Comparison of ENCODE assay signal across 1 cellular context in the genomic region with DNA sequence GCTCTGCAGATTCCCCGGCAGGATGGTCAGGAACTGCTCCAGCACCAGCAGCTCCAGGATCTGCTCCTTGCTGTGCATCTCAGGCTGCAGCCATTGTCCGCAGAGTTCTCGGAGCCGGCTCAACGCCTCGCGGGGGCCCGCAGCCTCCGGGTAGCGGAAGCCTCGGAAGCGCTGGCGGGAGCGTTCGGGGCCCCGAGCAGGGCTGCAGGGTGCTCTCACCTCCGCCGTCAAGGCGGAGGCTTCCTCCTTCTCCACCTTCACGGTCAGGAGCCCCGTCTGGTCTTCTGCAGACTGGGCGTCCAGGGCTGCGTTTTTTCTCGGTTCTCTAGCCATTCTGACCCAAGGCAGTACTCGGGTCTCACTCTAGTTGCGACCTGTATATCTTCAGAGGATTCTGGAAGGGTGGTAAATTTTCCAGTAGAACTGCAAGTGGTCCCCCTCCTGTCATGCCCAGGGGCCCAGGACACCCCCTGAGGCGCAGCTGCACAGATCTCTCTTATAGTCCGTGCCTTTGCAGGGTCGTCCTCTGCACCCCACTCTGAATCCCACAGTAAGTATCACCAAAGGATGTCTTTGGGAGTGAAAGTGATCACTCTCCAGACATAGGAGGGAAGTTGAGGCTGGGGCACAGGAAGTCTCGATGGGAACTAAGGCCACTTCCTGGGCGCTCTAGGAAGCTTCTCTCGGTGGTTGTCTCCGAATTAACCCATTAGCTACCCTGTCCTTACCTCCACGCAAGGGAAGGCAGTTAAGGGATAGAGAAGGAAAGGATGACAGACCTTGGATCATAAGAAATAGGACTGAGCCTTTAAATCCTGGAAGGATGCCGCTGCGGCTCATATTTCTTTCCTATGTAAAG.
TF ChIP-seq lines count a peak whose summit lies in the region.

TSS of gene ZKSCAN4 (minus strand) at position 622 of the 859 bp plus-strand sequence. CDS start at position 333, 289 bp downstream.

TF ChIP-seq in K562, 482 proteins besides CTCF, POLR2A, EP300 and RAD21 (continued from another document and continues in another):
- TF ChIP-seq, protein P1, sequence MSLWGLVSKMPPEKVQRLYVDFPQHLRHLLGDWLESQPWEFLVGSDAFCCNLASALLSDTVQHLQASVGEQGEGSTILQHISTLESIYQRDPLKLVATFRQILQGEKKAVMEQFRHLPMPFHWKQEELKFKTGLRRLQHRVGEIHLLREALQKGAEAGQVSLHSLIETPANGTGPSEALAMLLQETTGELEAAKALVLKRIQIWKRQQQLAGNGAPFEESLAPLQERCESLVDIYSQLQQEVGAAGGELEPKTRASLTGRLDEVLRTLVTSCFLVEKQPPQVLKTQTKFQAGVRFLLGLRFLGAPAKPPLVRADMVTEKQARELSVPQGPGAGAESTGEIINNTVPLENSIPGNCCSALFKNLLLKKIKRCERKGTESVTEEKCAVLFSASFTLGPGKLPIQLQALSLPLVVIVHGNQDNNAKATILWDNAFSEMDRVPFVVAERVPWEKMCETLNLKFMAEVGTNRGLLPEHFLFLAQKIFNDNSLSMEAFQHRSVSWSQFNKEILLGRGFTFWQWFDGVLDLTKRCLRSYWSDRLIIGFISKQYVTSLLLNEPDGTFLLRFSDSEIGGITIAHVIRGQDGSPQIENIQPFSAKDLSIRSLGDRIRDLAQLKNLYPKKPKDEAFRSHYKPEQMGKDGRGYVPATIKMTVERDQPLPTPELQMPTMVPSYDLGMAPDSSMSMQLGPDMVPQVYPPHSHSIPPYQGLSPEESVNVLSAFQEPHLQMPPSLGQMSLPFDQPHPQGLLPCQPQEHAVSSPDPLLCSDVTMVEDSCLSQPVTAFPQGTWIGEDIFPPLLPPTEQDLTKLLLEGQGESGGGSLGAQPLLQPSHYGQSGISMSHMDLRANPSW (CRISPR knock-in tag; IDR thresholded peaks at IDR 0.05) = 0 out of 2 replicates have a peak, but pooled peaks have one; percentile 64
- no peak for TF ChIP-seq ZNF57 (CRISPR knock-in tag; IDR thresholded peaks at IDR 0.05)
- TF ChIP-seq WHSC1 (IDR thresholded peaks at IDR 0.05; ENCODE audit: low read length) = no peak
- TF ChIP-seq SNAPC5 (CRISPR knock-in tag; IDR thresholded peaks at IDR 0.05) = no peak
- TF ChIP-seq ZNF124 (CRISPR knock-in tag; IDR thresholded peaks at IDR 0.05) = no peak
- no peak for TF ChIP-seq ZNF121 (CRISPR knock-in tag; conservative IDR thresholded peaks at IDR 0.05)
- TF ChIP-seq ZKSCAN8 (CRISPR knock-in tag; IDR thresholded peaks at IDR 0.05) = no peak
- TF ChIP-seq, protein P2, sequence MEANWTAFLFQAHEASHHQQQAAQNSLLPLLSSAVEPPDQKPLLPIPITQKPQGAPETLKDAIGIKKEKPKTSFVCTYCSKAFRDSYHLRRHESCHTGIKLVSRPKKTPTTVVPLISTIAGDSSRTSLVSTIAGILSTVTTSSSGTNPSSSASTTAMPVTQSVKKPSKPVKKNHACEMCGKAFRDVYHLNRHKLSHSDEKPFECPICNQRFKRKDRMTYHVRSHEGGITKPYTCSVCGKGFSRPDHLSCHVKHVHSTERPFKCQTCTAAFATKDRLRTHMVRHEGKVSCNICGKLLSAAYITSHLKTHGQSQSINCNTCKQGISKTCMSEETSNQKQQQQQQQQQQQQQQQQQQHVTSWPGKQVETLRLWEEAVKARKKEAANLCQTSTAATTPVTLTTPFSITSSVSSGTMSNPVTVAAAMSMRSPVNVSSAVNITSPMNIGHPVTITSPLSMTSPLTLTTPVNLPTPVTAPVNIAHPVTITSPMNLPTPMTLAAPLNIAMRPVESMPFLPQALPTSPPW (CRISPR knock-in tag; IDR thresholded peaks at IDR 0.05) = peak; percentile 56
- TF ChIP-seq HMG20B (CRISPR knock-in tag; IDR thresholded peaks at IDR 0.05) = no peak
- peak; percentile 94 for TF ChIP-seq C11orf30 (IDR thresholded peaks at IDR 0.05; ENCODE audit: low read depth)
- no peak; the same call in 1 of the 2 replicates for TF ChIP-seq BCL6 (CRISPR knock-in tag; IDR thresholded peaks at IDR 0.05)
- TF ChIP-seq TCF7 (IDR thresholded peaks at IDR 0.05; ENCODE audit: borderline replicate concordance) = no peak
- TF ChIP-seq, protein P3, sequence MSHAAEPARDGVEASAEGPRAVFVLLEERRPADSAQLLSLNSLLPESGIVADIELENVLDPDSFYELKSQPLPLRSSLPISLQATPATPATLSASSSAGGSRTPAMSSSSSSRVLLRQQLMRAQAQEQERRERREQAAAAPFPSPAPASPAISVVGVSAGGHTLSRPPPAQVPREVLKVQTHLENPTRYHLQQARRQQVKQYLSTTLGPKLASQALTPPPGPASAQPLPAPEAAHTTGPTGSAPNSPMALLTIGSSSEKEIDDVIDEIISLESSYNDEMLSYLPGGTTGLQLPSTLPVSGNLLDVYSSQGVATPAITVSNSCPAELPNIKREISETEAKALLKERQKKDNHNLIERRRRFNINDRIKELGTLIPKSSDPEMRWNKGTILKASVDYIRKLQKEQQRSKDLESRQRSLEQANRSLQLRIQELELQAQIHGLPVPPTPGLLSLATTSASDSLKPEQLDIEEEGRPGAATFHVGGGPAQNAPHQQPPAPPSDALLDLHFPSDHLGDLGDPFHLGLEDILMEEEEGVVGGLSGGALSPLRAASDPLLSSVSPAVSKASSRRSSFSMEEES (CRISPR knock-in tag; IDR thresholded peaks at IDR 0.05) = 0 out of 2 replicates have a peak, but pooled peaks have one; percentile 4
- TF ChIP-seq NCOA2 (IDR thresholded peaks at IDR 0.05; ENCODE audit: partially characterized antibody in 2 of 2) = no peak
- TF ChIP-seq DPF2 (IDR thresholded peaks at IDR 0.05) = no peak
- TF ChIP-seq POLR2AphosphoS2 (IDR thresholded peaks at IDR 0.05; ENCODE audit: low read length) = no peak
- peak; percentile 70 for TF ChIP-seq NR2C1 (IDR thresholded peaks at IDR 0.05)
- peak; percentile 55; the same call in 1 of the 2 replicates for TF ChIP-seq NR2C1 (tag; IDR thresholded peaks at IDR 0.05)
- no peak for TF ChIP-seq MAFK (IDR thresholded peaks at IDR 0.05; ENCODE audit: low read length)
- peak; percentile 81; the same call in 1 of the 2 replicates for TF ChIP-seq CREB3L1 (IDR thresholded peaks at IDR 0.05; ENCODE audit: borderline replicate concordance, low read depth)
- no peak for TF ChIP-seq NCOA4 (IDR thresholded peaks at IDR 0.05; ENCODE audit: partially characterized antibody)
- TF ChIP-seq KAT8 (IDR thresholded peaks at IDR 0.05; ENCODE audit: low read depth) = peak; percentile 28; the same call in 1 of the 2 replicates
- TF ChIP-seq, protein P4, sequence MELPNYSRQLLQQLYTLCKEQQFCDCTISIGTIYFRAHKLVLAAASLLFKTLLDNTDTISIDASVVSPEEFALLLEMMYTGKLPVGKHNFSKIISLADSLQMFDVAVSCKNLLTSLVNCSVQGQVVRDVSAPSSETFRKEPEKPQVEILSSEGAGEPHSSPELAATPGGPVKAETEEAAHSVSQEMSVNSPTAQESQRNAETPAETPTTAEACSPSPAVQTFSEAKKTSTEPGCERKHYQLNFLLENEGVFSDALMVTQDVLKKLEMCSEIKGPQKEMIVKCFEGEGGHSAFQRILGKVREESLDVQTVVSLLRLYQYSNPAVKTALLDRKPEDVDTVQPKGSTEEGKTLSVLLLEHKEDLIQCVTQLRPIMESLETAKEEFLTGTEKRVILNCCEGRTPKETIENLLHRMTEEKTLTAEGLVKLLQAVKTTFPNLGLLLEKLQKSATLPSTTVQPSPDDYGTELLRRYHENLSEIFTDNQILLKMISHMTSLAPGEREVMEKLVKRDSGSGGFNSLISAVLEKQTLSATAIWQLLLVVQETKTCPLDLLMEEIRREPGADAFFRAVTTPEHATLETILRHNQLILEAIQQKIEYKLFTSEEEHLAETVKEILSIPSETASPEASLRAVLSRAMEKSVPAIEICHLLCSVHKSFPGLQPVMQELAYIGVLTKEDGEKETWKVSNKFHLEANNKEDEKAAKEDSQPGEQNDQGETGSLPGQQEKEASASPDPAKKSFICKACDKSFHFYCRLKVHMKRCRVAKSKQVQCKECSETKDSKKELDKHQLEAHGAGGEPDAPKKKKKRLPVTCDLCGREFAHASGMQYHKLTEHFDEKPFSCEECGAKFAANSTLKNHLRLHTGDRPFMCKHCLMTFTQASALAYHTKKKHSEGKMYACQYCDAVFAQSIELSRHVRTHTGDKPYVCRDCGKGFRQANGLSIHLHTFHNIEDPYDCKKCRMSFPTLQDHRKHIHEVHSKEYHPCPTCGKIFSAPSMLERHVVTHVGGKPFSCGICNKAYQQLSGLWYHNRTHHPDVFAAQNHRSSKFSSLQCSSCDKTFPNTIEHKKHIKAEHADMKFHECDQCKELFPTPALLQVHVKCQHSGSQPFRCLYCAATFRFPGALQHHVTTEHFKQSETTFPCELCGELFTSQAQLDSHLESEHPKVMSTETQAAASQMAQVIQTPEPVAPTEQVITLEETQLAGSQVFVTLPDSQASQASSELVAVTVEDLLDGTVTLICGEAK (IDR thresholded peaks at IDR 0.05) = peak; percentile 99
- TF ChIP-seq, protein P4 (CRISPR knock-in tag; IDR thresholded peaks at IDR 0.05) = no peak
- TF ChIP-seq SMARCE1 (IDR thresholded peaks at IDR 0.05) = no peak
- TF ChIP-seq ASH1L (IDR thresholded peaks at IDR 0.05; ENCODE audit: borderline replicate concordance, low read depth, partially characterized antibody) = peak; percentile 52
- TF ChIP-seq ZNF41 (CRISPR knock-in tag; conservative IDR thresholded peaks at IDR 0.05) = no peak
- TF ChIP-seq PTRF (tag; IDR thresholded peaks at IDR 0.05) = no peak
- TF ChIP-seq, protein P5, sequence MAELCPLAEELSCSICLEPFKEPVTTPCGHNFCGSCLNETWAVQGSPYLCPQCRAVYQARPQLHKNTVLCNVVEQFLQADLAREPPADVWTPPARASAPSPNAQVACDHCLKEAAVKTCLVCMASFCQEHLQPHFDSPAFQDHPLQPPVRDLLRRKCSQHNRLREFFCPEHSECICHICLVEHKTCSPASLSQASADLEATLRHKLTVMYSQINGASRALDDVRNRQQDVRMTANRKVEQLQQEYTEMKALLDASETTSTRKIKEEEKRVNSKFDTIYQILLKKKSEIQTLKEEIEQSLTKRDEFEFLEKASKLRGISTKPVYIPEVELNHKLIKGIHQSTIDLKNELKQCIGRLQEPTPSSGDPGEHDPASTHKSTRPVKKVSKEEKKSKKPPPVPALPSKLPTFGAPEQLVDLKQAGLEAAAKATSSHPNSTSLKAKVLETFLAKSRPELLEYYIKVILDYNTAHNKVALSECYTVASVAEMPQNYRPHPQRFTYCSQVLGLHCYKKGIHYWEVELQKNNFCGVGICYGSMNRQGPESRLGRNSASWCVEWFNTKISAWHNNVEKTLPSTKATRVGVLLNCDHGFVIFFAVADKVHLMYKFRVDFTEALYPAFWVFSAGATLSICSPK (IDR thresholded peaks at IDR 0.05; ENCODE audit: borderline replicate concordance) = no peak
